ENCODE assay signal across 17 cellular contexts in genomic region chr1:45488978-45489377, GRCh38. TPM values are rescaled to one million over a fixed set of nuclear protein-coding genes. Genes with fewer than 3 reads are reported as not detected.
DNase-seq lines count a peak whose midpoint lies in the region; ATAC-seq, FAIRE-seq and TF ChIP-seq lines count a peak whose summit lies in the region.
"Had no signal": no experiment of that assay in that cellular context is flagged by ENCODE, and none has a peak within 500 bp of the region (broad histone marks: within the 10 kb centered on the region; RNA-seq: fewer than 3 reads in every experiment).

No MANE protein-coding gene starts in this region.

- H3K9me3 Mint-ChIP-seq in activated CD8-positive, alpha-beta memory T cell treated with anti-CD3 and anti-CD28 coated beads, Interleukin-2, amount 10 ng/mL, durations not matched to agents 7 days and 5 days (ENCODE audit: low read depth): no peaks in the 10 kb centered on the region
- no peaks in the 10 kb centered on the region for H3K9me3 Mint-ChIP-seq in astrocyte (ENCODE audit: unreplicated experiment)
- H3K9me3 Mint-ChIP-seq: activated CD4-positive, alpha-beta memory T cell treated with anti-CD3 and anti-CD28 coated beads for 36 hours; IgD-negative memory B cell had no signal

- CTCF ChIA-PET in activated CD8-positive, alpha-beta memory T cell treated with anti-CD3 and anti-CD28 coated beads, Interleukin-2, amount 10 ng/mL, durations not matched to agents 7 days and 5 days (lab: Charles Lee): interaction anchor here (0.8 to 8.2 kb wide), 4 partner anchors 11 to 189 kb away, joined by 3 to 163 read pairs (median 3); partner anchors contain the start of gene MMACHC

- peaks cover 4% of the 10 kb centered on the region for H3K36me3 Mint-ChIP-seq in activated CD8-positive, alpha-beta memory T cell treated with anti-CD3 and anti-CD28 coated beads, Interleukin-2, amount 10 ng/mL, durations not matched to agents 7 days and 5 days
- no peaks in the 10 kb centered on the region for H3K36me3 Mint-ChIP-seq in astrocyte (ENCODE audit: low read depth, unreplicated experiment)
- H3K36me3 Mint-ChIP-seq: activated CD4-positive, alpha-beta memory T cell treated with anti-CD3 and anti-CD28 coated beads for 36 hours; IgD-negative memory B cell had no signal

- peak overlapping the region; percentile 78 for H3K4me3 ChIP-seq in HUES64 (ENCODE audit: low read length)
- no peak overlapping the region for H3K4me3 ChIP-seq in astrocyte (ENCODE audit: insufficient read depth, low read depth, low read length)
- H3K4me3 ChIP-seq in prostate gland: peak overlapping the region; percentile 86 to 99
- H3K4me3 ChIP-seq: HAP-1 had no signal

- TF ChIP-seq CTCF in astrocyte (IDR thresholded peaks at IDR 0.05; ENCODE audit: insufficient read depth, low read depth, low read length) (no peak), prostate gland (IDR thresholded peaks at IDR 0.05) (no peak)

- H3K27me3 ChIP-seq in HUES64 (ENCODE audit: insufficient read depth, low read length): peaks cover 18% of the 10 kb centered on the region
- peaks cover 5% of the 10 kb centered on the region for H3K27me3 ChIP-seq in astrocyte (ENCODE audit: insufficient read depth, low read length)
- no peaks in the 10 kb centered on the region for H3K27me3 ChIP-seq in prostate gland (replicated peaks; ENCODE audit: insufficient read depth)
- H3K27me3 ChIP-seq: heart left ventricle had no signal

- no peaks in the 10 kb centered on the region for H3K36me3 ChIP-seq in HUES64 (ENCODE audit: insufficient read depth, low read length)
- H3K36me3 ChIP-seq in astrocyte (ENCODE audit: insufficient read depth, low read length): no peaks in the 10 kb centered on the region
- no peaks in the 10 kb centered on the region for H3K36me3 ChIP-seq in prostate gland
- H3K36me3 ChIP-seq: HAP-1 had no signal

- peaks cover 4% of the 10 kb centered on the region for H3K27me3 Mint-ChIP-seq in activated CD8-positive, alpha-beta memory T cell treated with anti-CD3 and anti-CD28 coated beads, Interleukin-2, amount 10 ng/mL, durations not matched to agents 7 days and 5 days
- peaks cover 4% of the 10 kb centered on the region for H3K27me3 Mint-ChIP-seq in astrocyte (ENCODE audit: low read depth, unreplicated experiment)
- H3K27me3 Mint-ChIP-seq: activated CD4-positive, alpha-beta memory T cell treated with anti-CD3 and anti-CD28 coated beads for 36 hours had no signal

- FAIRE-seq in astrocyte (lab: Jason Lieb, UNC): no peak

- H3K27ac Mint-ChIP-seq in activated CD8-positive, alpha-beta memory T cell treated with anti-CD3 and anti-CD28 coated beads, Interleukin-2, amount 10 ng/mL, durations not matched to agents 7 days and 5 days: no peak overlapping the region
- H3K27ac Mint-ChIP-seq in astrocyte (ENCODE audit: unreplicated experiment): no peak overlapping the region

- ATAC-seq in activated CD8-positive, alpha-beta memory T cell treated with anti-CD3 and anti-CD28 coated beads, Interleukin-2, amount 10 ng/mL, durations not matched to agents 7 days and 5 days: no peak
- ATAC-seq in Right ventricle myocardium inferior: no peak
- ATAC-seq: heart left ventricle had no signal

- H3K4me1 Mint-ChIP-seq in activated CD8-positive, alpha-beta memory T cell treated with anti-CD3 and anti-CD28 coated beads, Interleukin-2, amount 10 ng/mL, durations not matched to agents 7 days and 5 days: peaks cover 4% of the 10 kb centered on the region
- H3K4me1 Mint-ChIP-seq in astrocyte (ENCODE audit: low read depth, unreplicated experiment): peaks cover 2% of the 10 kb centered on the region

- H3K27ac ChIP-seq in HUES64 (ENCODE audit: low read depth, low read length): no peak overlapping the region
- H3K27ac ChIP-seq in astrocyte (ENCODE audit: low read depth, low read length): no peak overlapping the region
- H3K27ac ChIP-seq in prostate gland: no peak overlapping the region
- H3K27ac ChIP-seq: heart left ventricle had no signal

- H3K9me3 ChIP-seq in HUES64 (ENCODE audit: insufficient read depth, low read depth, low read length): no peaks in the 10 kb centered on the region
- H3K9me3 ChIP-seq in astrocyte (ENCODE audit: insufficient read depth, low read depth, low read length): no peaks in the 10 kb centered on the region
- no peaks in the 10 kb centered on the region for H3K9me3 ChIP-seq in prostate gland
- H3K9me3 ChIP-seq: HAP-1, heart left ventricle had no signal

- H3K4me3 Mint-ChIP-seq in activated CD8-positive, alpha-beta memory T cell treated with anti-CD3 and anti-CD28 coated beads, Interleukin-2, amount 10 ng/mL, durations not matched to agents 7 days and 5 days: peak overlapping the region; percentile 40
- peak overlapping the region; percentile 67 for H3K4me3 Mint-ChIP-seq in astrocyte (ENCODE audit: unreplicated experiment)
- H3K4me3 Mint-ChIP-seq: activated CD4-positive, alpha-beta memory T cell treated with anti-CD3 and anti-CD28 coated beads for 36 hours had no signal

- TF ChIP-seq POLR2A in prostate gland (IDR thresholded peaks at IDR 0.05): no peak

- H3K9ac ChIP-seq in HUES64 (ENCODE audit: low read depth, low read length) (no peak overlapping the region), astrocyte (ENCODE audit: low read length) (no peak overlapping the region)

- WGBS in HUES64: 57% methylated on average over 8 of the region's 8 CpGs
- 69% methylated on average over 8 of the region's 8 CpGs for WGBS in prostate gland

- intact Hi-C loops in prostate gland (cut with DNase I): no loop called here
- intact Hi-C loops in Right ventricle myocardium inferior (cut with DNase I): no loop called here

- H2AFZ ChIP-seq in astrocyte (ENCODE audit: low read depth, low read length): no peak overlapping the region

- no peaks in the 10 kb centered on the region for H4K20me1 ChIP-seq in astrocyte (ENCODE audit: insufficient read depth, low read length)

- H3K79me2 ChIP-seq in astrocyte (ENCODE audit: insufficient read depth, low read length): no peaks in the 10 kb centered on the region

- H3K4me1 ChIP-seq in HUES64 (ENCODE audit: insufficient read depth, low read length): no peaks in the 10 kb centered on the region; the same call in 1 of the 2 replicates
- H3K4me1 ChIP-seq in astrocyte (ENCODE audit: insufficient read depth, low read length): peaks cover 7% of the 10 kb centered on the region
- H3K4me1 ChIP-seq in prostate gland (replicated peaks): no peaks in the 10 kb centered on the region

- H3K4me2 ChIP-seq in astrocyte (ENCODE audit: low read length): no peak overlapping the region

- no peak for DNase-seq in activated CD8-positive, alpha-beta memory T cell treated with anti-CD3 and anti-CD28 coated beads, Interleukin-2, amount 10 ng/mL, durations not matched to agents 7 days and 5 days
- no peak for DNase-seq in activated CD8-positive, alpha-beta memory T cell treated with anti-CD3 and anti-CD28 coated beads, Interleukin-2, amount 50 U/mL, for 48 hours
- DNase-seq in astrocyte (ENCODE audit: low read depth) (no peak), prostate gland (ENCODE audit: low spot score) (no peak), NCI-H128 (lab: John Stamatoyannopoulos, UW; ENCODE audit: unreplicated experiment) (no peak), Right ventricle myocardium inferior (ENCODE audit: missing footprints) (no peak)
- DNase-seq: activated effector memory CD4-positive, alpha-beta T cell treated with Interleukin-2 at 50 U/mL for 16 hours; cortex of kidney; EL; heart left ventricle; NCI-H1436 treated with DMSO at 0.1 percent for 48 hours; SIG-M5; stimulated activated naive CD4-positive, alpha-beta T cell had no signal

RNA-seq across cellular contexts. Expression of gene TESK2, which starts 2.0 kb away (rescaled TPM):
- 1 to 10 TPM; 3.0 to 4.4 TPM for total RNA-seq in activated CD8-positive, alpha-beta memory T cell treated with anti-CD3 and anti-CD28 coated beads, Interleukin-2, amount 10 ng/mL, durations not matched to agents 7 days and 5 days
- 3.5 TPM for polyA plus RNA-seq in HUES64 (2013, experiment 1 of 2)
- 4.9 TPM for polyA plus RNA-seq in HUES64 (2013, experiment 2 of 2)
- total RNA-seq in astrocyte: 1.7 and 2.0 TPM in 2 replicates
- 10 to 100 TPM; 21.4 to 26.4 TPM for total RNA-seq in prostate gland
- total RNA-seq in Right ventricle myocardium inferior: 1.5 TPM

RNA-seq across cellular contexts. Expression of gene CCDC163, which starts 10.9 kb away (rescaled TPM):
- total RNA-seq in activated CD8-positive, alpha-beta memory T cell treated with anti-CD3 and anti-CD28 coated beads, Interleukin-2, amount 10 ng/mL, durations not matched to agents 7 days and 5 days: 1 to 10 TPM; 7.8 to 7.9 TPM
- polyA plus RNA-seq in HUES64 (2013, experiment 1 of 2): 1.0 TPM
- 1.2 TPM for polyA plus RNA-seq in HUES64 (2013, experiment 2 of 2)
- total RNA-seq in astrocyte (3.0 and 3.5 TPM in 2 replicates), prostate gland (1 to 10 TPM; 1.6 to 1.7 TPM), Right ventricle myocardium inferior (0.41 TPM)

RNA-seq across cellular contexts. Expression of gene MMACHC, which starts 11.1 kb away (rescaled TPM):
- total RNA-seq in activated CD8-positive, alpha-beta memory T cell treated with anti-CD3 and anti-CD28 coated beads, Interleukin-2, amount 10 ng/mL, durations not matched to agents 7 days and 5 days: 1 to 10 TPM; 7.3 to 8.4 TPM
- 6.7 TPM for polyA plus RNA-seq in HUES64 (2013, experiment 1 of 2)
- 7.1 TPM for polyA plus RNA-seq in HUES64 (2013, experiment 2 of 2)
- 5.4 and 6.2 TPM in 2 replicates for total RNA-seq in astrocyte
- 1 to 10 TPM; 5.2 to 6.7 TPM for total RNA-seq in prostate gland
- total RNA-seq in Right ventricle myocardium inferior: 26.0 TPM

RNA-seq across cellular contexts. Expression of gene PRDX1, which starts 32.7 kb away (rescaled TPM):
- total RNA-seq in activated CD8-positive, alpha-beta memory T cell treated with anti-CD3 and anti-CD28 coated beads, Interleukin-2, amount 10 ng/mL, durations not matched to agents 7 days and 5 days: 100 to 1,000 TPM; 225 to 412 TPM
- polyA plus RNA-seq in HUES64 (2013, experiment 1 of 2): 869 TPM
- 854 TPM for polyA plus RNA-seq in HUES64 (2013, experiment 2 of 2)
- 861 and 986 TPM in 2 replicates for total RNA-seq in astrocyte
- total RNA-seq in prostate gland: 100 to 1,000 TPM; 210 to 335 TPM
- total RNA-seq in Right ventricle myocardium inferior: 314 TPM
